In genomic region chr20:44959896-44960852, GRCh38 we compare ENCODE assay signal across 1 cellular context.
TF ChIP-seq lines count a peak whose summit lies in the region.

TOMM34 (minus strand) TSS chr20:44960397; CDS start chr20:44960333, 64 bp downstream.

TF ChIP-seq in HepG2, 621 proteins besides CTCF, POLR2A, EP300 and RAD21 (continued from another document and continues in another):
- TF ChIP-seq ZNF503 (CRISPR knock-in tag; IDR thresholded peaks at IDR 0.05) (peak; percentile 90), RFX1 (IDR thresholded peaks at IDR 0.05) (no peak), ZNF264 (CRISPR knock-in tag; IDR thresholded peaks at IDR 0.05) (peak; percentile 79), IKZF4 (CRISPR knock-in tag; IDR thresholded peaks at IDR 0.05; ENCODE audit: borderline replicate concordance, low read depth, not compliant biosample characterization) (peak; percentile 98), TP53 (CRISPR knock-in tag; conservative IDR thresholded peaks at IDR 0.05) (0 out of 2 replicates have a peak, but pooled peaks have one; percentile 22), FUBP1 (CRISPR knock-in tag; IDR thresholded peaks at IDR 0.05; ENCODE audit: borderline replicate concordance) (peak; percentile 82; the same call in 1 of the 2 replicates), EED (CRISPR knock-in tag; IDR thresholded peaks at IDR 0.05) (peak; percentile 99), ELF3 (CRISPR knock-in tag; IDR thresholded peaks at IDR 0.05) (peak; percentile 86), ZNF563 (CRISPR knock-in tag; IDR thresholded peaks at IDR 0.05) (peak; percentile 98), MEF2D (CRISPR knock-in tag; IDR thresholded peaks at IDR 0.05) (peak; percentile 89), SNRNP70 (IDR thresholded peaks at IDR 0.05; ENCODE audit: low read depth, low read length) (no peak), ATF3 (CRISPR knock-in tag; IDR thresholded peaks at IDR 0.05) (peak; percentile 23; the same call in 1 of the 2 replicates), PITX1 (CRISPR knock-in tag; IDR thresholded peaks at IDR 0.05) (peak; percentile 86), GMEB1 (CRISPR knock-in tag; IDR thresholded peaks at IDR 0.05; ENCODE audit: borderline replicate concordance) (peak; percentile 79), PRMT3 (CRISPR knock-in tag; IDR thresholded peaks at IDR 0.05; ENCODE audit: borderline replicate concordance, low read depth) (no peak), RERE (CRISPR knock-in tag; IDR thresholded peaks at IDR 0.05; ENCODE audit: low read depth) (peak; percentile 54; the same call in 1 of the 2 replicates), SRSF1 (optimal IDR thresholded peaks at IDR 0.05; ENCODE audit: low read depth, low read length) (peak; percentile 90), ZNF501 (CRISPR knock-in tag; IDR thresholded peaks at IDR 0.05) (peak; percentile 96), SRY (CRISPR knock-in tag; IDR thresholded peaks at IDR 0.05) (peak; percentile 93), LCORL (IDR thresholded peaks at IDR 0.05) (no peak), LCORL (CRISPR knock-in tag; IDR thresholded peaks at IDR 0.05) (peak; percentile 93), ZNF605 (CRISPR knock-in tag; IDR thresholded peaks at IDR 0.05) (peak; percentile 100), THAP11 (CRISPR knock-in tag; IDR thresholded peaks at IDR 0.05) (peak; percentile 81), ATM (IDR thresholded peaks at IDR 0.05; ENCODE audit: borderline replicate concordance) (no peak), ZNF597 (CRISPR knock-in tag; IDR thresholded peaks at IDR 0.05) (no peak), SOX5 (CRISPR knock-in tag; IDR thresholded peaks at IDR 0.05; ENCODE audit: borderline replicate concordance) (peak; percentile 73; the same call in 1 of the 2 replicates), ZKSCAN1 (IDR thresholded peaks at IDR 0.05; ENCODE audit: low read length) (no peak), CBX1 (IDR thresholded peaks at IDR 0.05; ENCODE audit: low read depth) (peak; percentile 81), MNT (IDR thresholded peaks at IDR 0.05) (peak; percentile 59; the same call in 1 of the 2 replicates), SSRP1 (CRISPR knock-in tag; IDR thresholded peaks at IDR 0.05) (no peak), FOXJ3 (CRISPR knock-in tag; IDR thresholded peaks at IDR 0.05; ENCODE audit: borderline replicate concordance) (no peak), THRA (CRISPR knock-in tag; IDR thresholded peaks at IDR 0.05; ENCODE audit: borderline replicate concordance) (peak; percentile 82), FOXA3 (CRISPR knock-in tag; IDR thresholded peaks at IDR 0.05) (peak; percentile 67; the same call in 1 of the 2 replicates), TBP (CRISPR knock-in tag; IDR thresholded peaks at IDR 0.05) (peak; percentile 76; the same call in 1 of the 2 replicates), PLRG1 (conservative IDR thresholded peaks at IDR 0.05) (no peak), NBN (conservative IDR thresholded peaks at IDR 0.05) (no peak), IRF9 (CRISPR knock-in tag; IDR thresholded peaks at IDR 0.05; ENCODE audit: borderline replicate concordance) (peak; percentile 98), HCFC1 (IDR thresholded peaks at IDR 0.05; ENCODE audit: low read depth, low read length) (no peak; the same call in 1 of the 2 replicates), ZNF362 (CRISPR knock-in tag; IDR thresholded peaks at IDR 0.05; ENCODE audit: borderline replicate concordance) (peak; percentile 32; the same call in 1 of the 2 replicates), ZNF562 (CRISPR knock-in tag; IDR thresholded peaks at IDR 0.05; ENCODE audit: borderline replicate concordance) (peak; percentile 76; the same call in 1 of the 2 replicates), BRD4 (CRISPR knock-in tag; IDR thresholded peaks at IDR 0.05) (peak; percentile 86), MYNN (CRISPR knock-in tag; IDR thresholded peaks at IDR 0.05; ENCODE audit: low read depth) (peak; percentile 96; the same call in 1 of the 2 replicates), SMAD1 (CRISPR knock-in tag; IDR thresholded peaks at IDR 0.05; ENCODE audit: borderline replicate concordance, low read depth) (peak; percentile 90; the same call in 1 of the 2 replicates)
